1 cellular context compared by ENCODE assay signal in genomic region chr2:195648780-195649179, GRCh38.
TF ChIP-seq lines count a peak whose summit lies in the region.

No MANE protein-coding gene starts in this region.

TF ChIP-seq in HepG2, 621 proteins besides CTCF, POLR2A, EP300 and RAD21:
- no peak for TF ChIP-seq TAF15 (IDR thresholded peaks at IDR 0.05; ENCODE audit: low read depth, low read length, poor library complexity, severe bottlenecking)
- TF ChIP-seq TSC22D2 (CRISPR knock-in tag; IDR thresholded peaks at IDR 0.05; ENCODE audit: borderline replicate concordance): no peak
- TF ChIP-seq NKX3-1 (CRISPR knock-in tag; IDR thresholded peaks at IDR 0.05): no peak
- no peak for TF ChIP-seq ZNF441 (CRISPR knock-in tag; IDR thresholded peaks at IDR 0.05; ENCODE audit: borderline replicate concordance)
- no peak for TF ChIP-seq CC2D1A (CRISPR knock-in tag; IDR thresholded peaks at IDR 0.05)
- no peak for TF ChIP-seq ZNF549 (CRISPR knock-in tag; IDR thresholded peaks at IDR 0.05)
- TF ChIP-seq SRSF4 (IDR thresholded peaks at IDR 0.05; ENCODE audit: low read depth, low read length, poor library complexity, severe bottlenecking): no peak
- TF ChIP-seq, protein P1, sequence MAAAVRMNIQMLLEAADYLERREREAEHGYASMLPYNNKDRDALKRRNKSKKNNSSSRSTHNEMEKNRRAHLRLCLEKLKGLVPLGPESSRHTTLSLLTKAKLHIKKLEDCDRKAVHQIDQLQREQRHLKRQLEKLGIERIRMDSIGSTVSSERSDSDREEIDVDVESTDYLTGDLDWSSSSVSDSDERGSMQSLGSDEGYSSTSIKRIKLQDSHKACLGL (CRISPR knock-in tag; IDR thresholded peaks at IDR 0.05): no peak
